In genomic region chr4:20532096-20532495, GRCh38 we compare ENCODE assay signal across 22 cellular contexts.
DNase-seq lines count a peak whose midpoint lies in the region; ATAC-seq and TF ChIP-seq lines count a peak whose summit lies in the region.
"Had no signal": no experiment of that assay in that cellular context is flagged by ENCODE, and none has a peak within 500 bp of the region (broad histone marks: within the 10 kb centered on the region; RNA-seq: fewer than 3 reads in every experiment).

No MANE protein-coding gene starts in this region.

- no peaks in the 10 kb centered on the region for H3K36me3 ChIP-seq in CD8-positive, alpha-beta memory T cell (ENCODE audit: insufficient read depth, low read length)
- H3K36me3 ChIP-seq: BLaER1, SJCRH30 had no signal

- no peaks in the 10 kb centered on the region for H3K4me1 ChIP-seq in CD8-positive, alpha-beta memory T cell (ENCODE audit: insufficient read depth, low read length)
- H3K4me1 ChIP-seq: BLaER1 had no signal

- POLR2A ChIA-PET in CD8-positive, alpha-beta memory T cell (lab: Charles Lee), result no interaction called here

- no peaks in the 10 kb centered on the region for H3K27me3 ChIP-seq in CD8-positive, alpha-beta memory T cell (ENCODE audit: insufficient read depth, low read length, poor library complexity, severe bottlenecking)
- H3K27me3 ChIP-seq: BLaER1, SJCRH30 had no signal

- no peak overlapping the region for H3K4me3 Mint-ChIP-seq in osteocyte (ENCODE audit: unreplicated experiment)
- H3K4me3 Mint-ChIP-seq in CD8-positive, alpha-beta memory T cell, result no peak overlapping the region
- H3K4me3 Mint-ChIP-seq: CD4-positive, alpha-beta memory T cell had no signal

- H3K27me3 Mint-ChIP-seq in osteocyte (ENCODE audit: unreplicated experiment), result no peaks in the 10 kb centered on the region
- no peaks in the 10 kb centered on the region for H3K27me3 Mint-ChIP-seq in CD8-positive, alpha-beta memory T cell

- DNase-seq in GM03348 (ENCODE audit: low spot score) (peak; percentile 17), NCI-H82 (lab: John Stamatoyannopoulos, UW) (peak; percentile 64), choroid plexus epithelial cell (ENCODE audit: low read depth) (peak; percentile 16), osteocyte (ENCODE audit: extremely low spot score, unreplicated experiment) (no peak), NCI-H2196 treated with DMSO at 0.1 percent for 48 hours (lab: John Stamatoyannopoulos, UW; ENCODE audit: unreplicated experiment) (no peak)
- DNase-seq in CD8-positive, alpha-beta memory T cell, result no peak
- DNase-seq: CD4-positive, alpha-beta memory T cell; DMS153; GOT3; NCI-H1092; NCI-H1436; NCI-H187 treated with DMSO at 0.1 percent for 48 hours; NCI-H2107; NK-92 treated with Interleukin-12 subunit alpha and Interleukin-12 subunit beta, amount 100 ng/mL, for 24 hours; SJCRH30 had no signal

- ATAC-seq in HG02870 (IDR thresholded peaks at IDR 0.05; ENCODE audit: unreplicated experiment) (no peak), HG02642 (IDR thresholded peaks at IDR 0.05; ENCODE audit: poor library complexity, unreplicated experiment) (no peak)
- ATAC-seq: HCT116, HepG2, K562 had no signal

- TF ChIP-seq CTCF in choroid plexus epithelial cell (conservative IDR thresholded peaks at IDR 0.05; ENCODE audit: low read depth, low read length), result no peak
- TF ChIP-seq CTCF in osteocyte (IDR thresholded peaks at IDR 0.05), result no peak

- peaks cover 28% of the 10 kb centered on the region for H3K4me1 Mint-ChIP-seq in osteocyte (ENCODE audit: unreplicated experiment)
- H3K4me1 Mint-ChIP-seq in CD8-positive, alpha-beta memory T cell, result no peaks in the 10 kb centered on the region
- H3K4me1 Mint-ChIP-seq: CD4-positive, alpha-beta memory T cell had no signal

- H3K9me3 ChIP-seq in CD8-positive, alpha-beta memory T cell (ENCODE audit: low read length), result no peaks in the 10 kb centered on the region
- H3K9me3 ChIP-seq: BLaER1, SJCRH30 had no signal

- H3K9me3 Mint-ChIP-seq in osteocyte (ENCODE audit: unreplicated experiment), result no peaks in the 10 kb centered on the region
- H3K9me3 Mint-ChIP-seq in CD8-positive, alpha-beta memory T cell, result peaks cover 0 to 3% (median 0%) of the 10 kb centered on the region in 5 donors

- CTCF ChIA-PET in CD8-positive, alpha-beta memory T cell (lab: Charles Lee), result no interaction called here

- no peak overlapping the region for H3K4me3 ChIP-seq in choroid plexus epithelial cell (ENCODE audit: low read depth, low read length)
- no peak overlapping the region for H3K4me3 ChIP-seq in CD8-positive, alpha-beta memory T cell (ENCODE audit: low read length)
- H3K4me3 ChIP-seq: BLaER1, K562, SJCRH30 had no signal

- H3K27ac Mint-ChIP-seq in osteocyte (ENCODE audit: unreplicated experiment), result peak overlapping the region; percentile 31
- H3K27ac Mint-ChIP-seq in CD8-positive, alpha-beta memory T cell, result no peak overlapping the region
- H3K27ac Mint-ChIP-seq: CD4-positive, alpha-beta memory T cell had no signal

- no peak overlapping the region for H3K27ac ChIP-seq in CD8-positive, alpha-beta memory T cell (ENCODE audit: low read depth, low read length)
- H3K27ac ChIP-seq: BLaER1, HL-60, SJCRH30 had no signal

- peaks cover 9% of the 10 kb centered on the region for H3K36me3 Mint-ChIP-seq in osteocyte (ENCODE audit: unreplicated experiment)
- H3K36me3 Mint-ChIP-seq in CD8-positive, alpha-beta memory T cell, result no peaks in the 10 kb centered on the region
- H3K36me3 Mint-ChIP-seq: CD4-positive, alpha-beta memory T cell had no signal

Comparison
In these comparisons a context has a peak if more than half of its experiments do, and no peak if none do; other contexts are left out.
1. DNase-seq: peak in GM03348 (single experiment), NCI-H82 (single experiment) and choroid plexus epithelial cell (single experiment); none in osteocyte (single experiment), NCI-H2196 treated with DMSO at 0.1 percent for 48 hours (single experiment) and CD8-positive, alpha-beta memory T cell (0 of 5).